In the genomic region with DNA sequence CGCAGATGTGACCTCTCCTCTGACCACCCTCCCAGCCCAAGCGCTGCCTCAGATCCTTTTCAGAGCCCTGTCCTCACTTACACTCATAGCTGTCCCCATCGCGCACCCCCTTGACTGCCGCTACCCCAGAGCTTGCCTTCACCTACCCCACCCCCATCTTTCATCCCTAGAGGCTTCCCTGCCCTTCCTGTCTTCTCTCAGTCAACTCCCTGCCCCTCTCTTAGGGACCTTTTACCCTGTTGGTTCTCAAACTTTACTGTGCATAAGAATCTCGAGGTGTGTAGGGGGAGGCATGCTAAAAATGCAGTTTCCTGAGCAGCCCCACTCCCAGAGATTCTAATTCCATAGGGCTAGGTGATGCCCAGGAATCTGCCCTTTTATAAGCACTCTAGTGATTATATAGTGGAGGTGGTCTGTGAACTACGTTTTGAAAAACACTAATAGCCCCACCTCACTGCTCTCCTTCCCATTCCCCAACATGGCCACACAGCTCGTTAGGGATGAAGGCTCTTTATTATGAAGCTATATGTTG, we compare ENCODE assay signal across 9 cellular contexts. TPM values are rescaled to one million over a fixed set of nuclear protein-coding genes. Genes with fewer than 3 reads are reported as not detected.
DNase-seq lines count a peak whose midpoint lies in the region; ATAC-seq and TF ChIP-seq lines count a peak whose summit lies in the region.
"Had no signal": no experiment of that assay in that cellular context is flagged by ENCODE, and none has a peak within 500 bp of the region (broad histone marks: within the 10 kb centered on the region; RNA-seq: fewer than 3 reads in every experiment).

No MANE protein-coding gene starts in this region.

- H3K9me3 ChIP-seq in adrenal gland (replicated peaks in 1 of 3): no peaks in the 10 kb centered on the region
- no peaks in the 10 kb centered on the region for H3K9me3 ChIP-seq in liver (ENCODE audit: control insufficient read depth in 4 of 4, low read length in 3 of 4)
- no peaks in the 10 kb centered on the region for H3K9me3 ChIP-seq in upper lobe of right lung

- intact Hi-C loops in adrenal gland (cut with DNase I): no loop called here
- intact Hi-C loops in upper lobe of right lung (cut with DNase I): no loop called here

- peak overlapping the region in 4 of 5 donors; percentile 94 to 99 (median 98) for H3K27ac ChIP-seq in adrenal gland
- peak overlapping the region; percentile 95 to 98 for H3K27ac ChIP-seq in liver (ENCODE audit: low read depth in 1 of 2, low read length in 2 of 2)
- H3K27ac ChIP-seq in upper lobe of right lung: peak overlapping the region; percentile 100

- TF ChIP-seq RAD21 in liver (IDR thresholded peaks at IDR 0.05): no peak

- no peaks in the 10 kb centered on the region for H3K27me3 ChIP-seq in BJ (ENCODE audit: control insufficient read depth, insufficient read depth, low read length)
- no peaks in the 10 kb centered on the region for H3K27me3 ChIP-seq in adrenal gland
- no peaks in the 10 kb centered on the region for H3K27me3 ChIP-seq in liver (ENCODE audit: control insufficient read depth in 4 of 4, insufficient read depth in 4 of 4, low read length in 3 of 4)
- H3K27me3 ChIP-seq in upper lobe of right lung: no peaks in the 10 kb centered on the region

- POLR2A ChIA-PET in BJ (lab: Charles Lee): no interaction called here

- CTCF ChIA-PET in BJ (lab: Yijun Ruan, JAX): interaction anchor here (0.6 to 1.7 kb wide), 5 partner anchors 10 to 260 kb away, joined by 3 to 6 read pairs (median 3); no protein-coding TSS in a partner anchor

- peaks cover 2% of the 10 kb centered on the region; the same call in 1 of the 2 replicates for H3K36me3 ChIP-seq in BJ (ENCODE audit: control insufficient read depth, insufficient read depth, low read length)
- H3K36me3 ChIP-seq in adrenal gland (replicated peaks in 1 of 2): no peaks in the 10 kb centered on the region
- H3K36me3 ChIP-seq in liver (ENCODE audit: control insufficient read depth in 4 of 4, insufficient read depth in 3 of 4, low read depth in 1 of 4, low read length in 3 of 4): peaks cover 0 to 4% (median 3%) of the 10 kb centered on the region in 4 donors
- peaks cover 7% of the 10 kb centered on the region for H3K36me3 ChIP-seq in upper lobe of right lung

- no peak for TF ChIP-seq CTCF in BJ (IDR thresholded peaks at IDR 0.05; ENCODE audit: insufficient read depth, low read depth, low read length)
- no peak for TF ChIP-seq CTCF in adrenal gland (IDR thresholded peaks at IDR 0.05)
- no peak for TF ChIP-seq CTCF in liver (IDR thresholded peaks at IDR 0.05; ENCODE audit: low read depth, low read length, missing input control)
- no peak for TF ChIP-seq CTCF in upper lobe of right lung (IDR thresholded peaks at IDR 0.05)

- peak overlapping the region; percentile 88 to 99 for H3K9ac ChIP-seq in liver (ENCODE audit: low read depth in 1 of 2, low read length in 2 of 2)

- H3K4me3 ChIP-seq in BJ (ENCODE audit: low read depth, low read length) (peak overlapping the region; percentile 83), adrenal gland (peak overlapping the region; percentile 60 to 91 (median 86)), liver (ENCODE audit: low read depth in 1 of 3, low read length in 3 of 3) (peak overlapping the region; percentile 73 to 84 (median 82)), upper lobe of right lung (peak overlapping the region; percentile 99)

- ATAC-seq in HG02852 (IDR thresholded peaks at IDR 0.05; ENCODE audit: unreplicated experiment) (peak; percentile 23), upper lobe of right lung (peak; percentile 3)

- DNase-seq in BJ (ENCODE audit: low read depth) (no peak), adrenal gland (peak in 2 of 7 donors; percentile 24 to 33), upper lobe of right lung (no peak), AG08396 (ENCODE audit: low spot score) (no peak), NCI-H524 treated with DMSO at 0.1 percent for 48 hours (lab: John Stamatoyannopoulos, UW) (no peak)
- no peak for DNase-seq in stimulated activated CD4-positive, alpha-beta T cell treated with anti-CD3 and anti-CD28 coated beads, Interleukin-2, amount 100 ng/mL, for 24 hours

- 3 to 4% (median 3%) methylated on average over 8 of the region's 8 CpGs for WGBS in adrenal gland, 4 donors
- WGBS in liver: 3% methylated on average over 8 of the region's 8 CpGs

- no peak for TF ChIP-seq POLR2A in adrenal gland (IDR thresholded peaks at IDR 0.05)

- peaks cover 7 to 41% of the 10 kb centered on the region in 2 donors for H3K4me1 ChIP-seq in adrenal gland (replicated peaks in 1 of 2)
- H3K4me1 ChIP-seq in liver (ENCODE audit: control insufficient read depth in 4 of 4, insufficient read depth in 4 of 4, low read length in 3 of 4): peaks cover 3 to 31% (median 20%) of the 10 kb centered on the region in 4 donors
- peaks cover 30% of the 10 kb centered on the region for H3K4me1 ChIP-seq in upper lobe of right lung

TF ChIP-seq in liver, 16 proteins besides CTCF, POLR2A, EP300 and RAD21:
- TF ChIP-seq, protein P1, sequence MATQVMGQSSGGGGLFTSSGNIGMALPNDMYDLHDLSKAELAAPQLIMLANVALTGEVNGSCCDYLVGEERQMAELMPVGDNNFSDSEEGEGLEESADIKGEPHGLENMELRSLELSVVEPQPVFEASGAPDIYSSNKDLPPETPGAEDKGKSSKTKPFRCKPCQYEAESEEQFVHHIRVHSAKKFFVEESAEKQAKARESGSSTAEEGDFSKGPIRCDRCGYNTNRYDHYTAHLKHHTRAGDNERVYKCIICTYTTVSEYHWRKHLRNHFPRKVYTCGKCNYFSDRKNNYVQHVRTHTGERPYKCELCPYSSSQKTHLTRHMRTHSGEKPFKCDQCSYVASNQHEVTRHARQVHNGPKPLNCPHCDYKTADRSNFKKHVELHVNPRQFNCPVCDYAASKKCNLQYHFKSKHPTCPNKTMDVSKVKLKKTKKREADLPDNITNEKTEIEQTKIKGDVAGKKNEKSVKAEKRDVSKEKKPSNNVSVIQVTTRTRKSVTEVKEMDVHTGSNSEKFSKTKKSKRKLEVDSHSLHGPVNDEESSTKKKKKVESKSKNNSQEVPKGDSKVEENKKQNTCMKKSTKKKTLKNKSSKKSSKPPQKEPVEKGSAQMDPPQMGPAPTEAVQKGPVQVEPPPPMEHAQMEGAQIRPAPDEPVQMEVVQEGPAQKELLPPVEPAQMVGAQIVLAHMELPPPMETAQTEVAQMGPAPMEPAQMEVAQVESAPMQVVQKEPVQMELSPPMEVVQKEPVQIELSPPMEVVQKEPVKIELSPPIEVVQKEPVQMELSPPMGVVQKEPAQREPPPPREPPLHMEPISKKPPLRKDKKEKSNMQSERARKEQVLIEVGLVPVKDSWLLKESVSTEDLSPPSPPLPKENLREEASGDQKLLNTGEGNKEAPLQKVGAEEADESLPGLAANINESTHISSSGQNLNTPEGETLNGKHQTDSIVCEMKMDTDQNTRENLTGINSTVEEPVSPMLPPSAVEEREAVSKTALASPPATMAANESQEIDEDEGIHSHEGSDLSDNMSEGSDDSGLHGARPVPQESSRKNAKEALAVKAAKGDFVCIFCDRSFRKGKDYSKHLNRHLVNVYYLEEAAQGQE (IDR thresholded peaks at IDR 0.05): no peak
- TF ChIP-seq RXRA (IDR thresholded peaks at IDR 0.05) (no peak), GABPA (IDR thresholded peaks at IDR 0.05 in 1 of 2, conservative IDR thresholded peaks at IDR 0.05 in 1 of 2) (no peak), SP1 (IDR thresholded peaks at IDR 0.05) (no peak)

RNA-seq across cellular contexts. Expression of a gene that starts 0.7 kb away (rescaled TPM):
- polyA plus RNA-seq in BJ (2011; rRNA removed): 97.4 and 101 TPM in 2 replicates
- 50.7 and 103 TPM in 2 replicates for polyA minus RNA-seq in BJ (2011; rRNA and poly(A)+ RNA removed)
- total RNA-seq in adrenal gland: 10 to 100 TPM; 36.0 to 61.0 (median 49.6) TPM
- polyA plus RNA-seq in adrenal gland: 10 to 100 TPM; 23.2 to 47.3 (median 34.4) TPM
- total RNA-seq in liver: 10 to 100 TPM; 20.7 to 23.8 TPM
- polyA plus RNA-seq in liver: 10 to 100 TPM; 15.9 to 26.2 TPM
- 49.2 TPM for total RNA-seq in upper lobe of right lung

RNA-seq across cellular contexts. Expression of a gene that starts 58.2 kb away (rescaled TPM):
- polyA plus RNA-seq in BJ (2011; rRNA removed) (0.05 TPM in 1 of 2 replicates, not detected in the other), adrenal gland (10 to 100 TPM in 2 of 3 donors, 1 to 10 TPM in 1; 9.9 to 15.0 (median 10.0) TPM), liver (1 to 10 TPM; 1.8 to 7.7 TPM)
- polyA minus RNA-seq in BJ (2011; rRNA and poly(A)+ RNA removed): not detected in 2 replicates
- total RNA-seq in adrenal gland (10 to 100 TPM in 7 of 8 donors, 1 to 10 TPM in 1; 4.3 to 49.8 (median 31.1) TPM), liver (10 to 100 TPM; 12.8 to 20.6 TPM), upper lobe of right lung (49.0 TPM)
- total RNA-seq: pulmonary artery endothelial cell had no signal
